Comparison of ENCODE assay signal across 11 cellular contexts in genomic region chr19:5309438-5310204, GRCh38. TPM values are rescaled to one million over a fixed set of nuclear protein-coding genes. Genes with fewer than 3 reads are reported as not detected.
A peak's percentile ranks its signal among the peaks of the same experiment; 100 is the strongest.
DNase-seq lines count a peak whose midpoint lies in the region; ATAC-seq, FAIRE-seq and TF ChIP-seq lines count a peak whose summit lies in the region.
"Had no signal": no experiment of that assay in that cellular context is flagged by ENCODE, and none has a peak within 500 bp of the region (broad histone marks: within the 10 kb centered on the region; RNA-seq: fewer than 3 reads in every experiment).

No MANE protein-coding gene starts in this region.

- H3K23me2 ChIP-seq in H1 (ENCODE audit: low read depth, low read length): no peaks in the 10 kb centered on the region

- no peak overlapping the region for H2BK20ac ChIP-seq in H1 (ENCODE audit: low read length)

- no peak overlapping the region for H3K14ac ChIP-seq in H1 (ENCODE audit: insufficient read length)
- H3K14ac ChIP-seq in neuronal stem cell (ENCODE audit: low read length): no peak overlapping the region

- H4K91ac ChIP-seq in H1 (replicated peaks; ENCODE audit: insufficient read length, low read length) (no peak overlapping the region), neuronal stem cell (ENCODE audit: low read depth, low read length, poor library complexity) (no peak overlapping the region)

- H2AK5ac ChIP-seq in H1 (ENCODE audit: low read depth, low read length) (no peak overlapping the region), neuronal stem cell (ENCODE audit: low read depth, low read length) (no peak overlapping the region)

- H3K27ac ChIP-seq in H1 (ENCODE audit: low read depth, low read length): no peak overlapping the region
- no peak overlapping the region for H3K27ac ChIP-seq in neuronal stem cell (replicated peaks; ENCODE audit: low read length)

- no peak overlapping the region for H2BK120ac ChIP-seq in H1 (replicated peaks; ENCODE audit: low read depth, low read length)
- no peak overlapping the region for H2BK120ac ChIP-seq in neuronal stem cell (ENCODE audit: low read depth, low read length)

- H3K18ac ChIP-seq in H1 (ENCODE audit: extremely low read depth, low read length): no peak overlapping the region
- peak overlapping the region; percentile 65 for H3K18ac ChIP-seq in neuronal stem cell (ENCODE audit: low read length)

- no peak overlapping the region for H4K5ac ChIP-seq in H1 (ENCODE audit: insufficient read length, low read depth, low read length)

- no peak for DNase-seq in Right ventricle myocardium superior
- DNase-seq in cardiac septum (ENCODE audit: low spot score): no peak
- DNase-seq in H1 (ENCODE audit: low read depth in 1 of 2, low spot score in 2 of 2): peak in 1 of 2 experiments; percentile 59
- DNase-seq in neuronal stem cell (ENCODE audit: low spot score): no peak
- DNase-seq in activated naive CD4-positive, alpha-beta T cell (lab: John Stamatoyannopoulos, UW): no peak
- DNase-seq in NCI-H1436 (lab: John Stamatoyannopoulos, UW): no peak
- DNase-seq: activated CD8-positive, alpha-beta memory T cell treated with anti-CD3 and anti-CD28 coated beads for 24 hours; activated naive CD8-positive, alpha-beta T cell treated with anti-CD3 and anti-CD28 coated beads, Interleukin-2, amount 10 ng/mL, durations not matched to agents 7 days and 5 days; T-helper 9 cell had no signal

- no peak for TF ChIP-seq EP300 in H1 (IDR thresholded peaks at IDR 0.05; ENCODE audit: borderline replicate concordance in 1 of 2, low read depth in 2 of 2, low read length in 2 of 2)

- POLR2A ChIA-PET in H1 (lab: Charles Lee; ENCODE audit: partially characterized antibody): interaction anchor here (0.6 to 2.0 kb wide), 13 partner anchors 9 to 736 kb away, joined by 3 to 10 read pairs (median 3); no protein-coding TSS in a partner anchor

- H4K20me1 ChIP-seq in H1 (replicated peaks in 1 of 2; ENCODE audit: control insufficient read depth in 1 of 2, insufficient read depth in 2 of 2, low read length in 2 of 2): peaks cover 22 to 30% of the 10 kb centered on the region in 2 experiments

- no peak overlapping the region; a peak in 1 of 7 replicates for H3K9ac ChIP-seq in H1 (replicated peaks in 1 of 4; ENCODE audit: extremely low read depth in 1 of 4, low read depth in 3 of 4, low read length in 3 of 4)
- H3K9ac ChIP-seq in neuronal stem cell (ENCODE audit: low read depth, low read length, poor library complexity): no peak overlapping the region

- CTCF ChIA-PET in H1 (lab: Charles Lee; ENCODE audit: partially characterized antibody): interaction anchor here (1.0 to 2.2 kb wide), 3 partner anchors 13 to 17 kb away, joined by 3 to 10 read pairs (median 7); no protein-coding TSS in a partner anchor

- H3K4me1 ChIP-seq in H1 (replicated peaks in 1 of 4; ENCODE audit: control insufficient read depth in 3 of 4, insufficient read depth in 4 of 4, low read length in 3 of 4) (peaks cover 2 to 5% (median 3%) of the 10 kb centered on the region in 4 experiments; a peak in 4 of 7 replicates), neuronal stem cell (ENCODE audit: control insufficient read depth in 2 of 2, insufficient read depth in 1 of 2, low read depth in 1 of 2, low read length in 2 of 2) (peaks cover 5% of the 10 kb centered on the region in 2 donors)

- H3K79me2 ChIP-seq in H1 (ENCODE audit: control insufficient read depth in 1 of 2, insufficient read depth in 2 of 2, low read length in 2 of 2): peaks cover 0 to 38% of the 10 kb centered on the region in 2 experiments; a peak in 2 of 4 replicates

- peak; percentile 40 to 57 (median 51) for TF ChIP-seq CTCF in H1 (IDR thresholded peaks at IDR 0.05; ENCODE audit: control extremely low read depth in 1 of 3, insufficient read depth in 1 of 3, low read depth in 1 of 3, low read length in 3 of 3)

- no peak overlapping the region for H4K8ac ChIP-seq in H1 (ENCODE audit: extremely low read depth, insufficient read depth, low read length)
- peak overlapping the region; percentile 57 for H4K8ac ChIP-seq in neuronal stem cell (ENCODE audit: low read depth, low read length)

- ATAC-seq in Right ventricle myocardium superior (ENCODE audit: poor library complexity) (peak; percentile 22), HG03175 (IDR thresholded peaks at IDR 0.05; ENCODE audit: unreplicated experiment) (no peak), GM21717 (IDR thresholded peaks at IDR 0.05; ENCODE audit: unreplicated experiment) (no peak)

- peaks cover 24% of the 10 kb centered on the region for H3K79me1 ChIP-seq in H1 (ENCODE audit: low read depth, low read length)
- H3K79me1 ChIP-seq in neuronal stem cell (ENCODE audit: low read depth, low read length): peaks cover 17% of the 10 kb centered on the region

- H2AFZ ChIP-seq in H1 (ENCODE audit: low read length) (no peak overlapping the region), neuronal stem cell (ENCODE audit: low read length) (no peak overlapping the region)

- H3K4me3 ChIP-seq in H1 (ENCODE audit: extremely low read depth in 1 of 4, insufficient read depth in 2 of 4, low read depth in 3 of 4, low read length in 4 of 4) (no peak overlapping the region), neuronal stem cell (ENCODE audit: low read length in 2 of 2) (no peak overlapping the region)

- H3K27me3 ChIP-seq in H1 (replicated peaks in 1 of 4; ENCODE audit: control insufficient read depth in 3 of 4, extremely low read depth in 1 of 4, insufficient read depth in 3 of 4, low read length in 3 of 4) (no peaks in the 10 kb centered on the region), neuronal stem cell (ENCODE audit: control insufficient read depth in 3 of 3, insufficient read depth in 3 of 3, low read depth in 1 of 3, low read length in 3 of 3) (no peaks in the 10 kb centered on the region)

- intact Hi-C loops in Right ventricle myocardium superior (cut with DNase I): no loop called here
- intact Hi-C loops in cardiac septum (cut with DNase I): no loop called here

- 0 out of 4 replicates have a peak, but pooled peaks cover 0 to 2% of the 10 kb centered on the region in 2 experiments for H3K9me3 ChIP-seq in H1 (ENCODE audit: insufficient read depth in 2 of 2, low read depth in 1 of 2, low read length in 1 of 2)
- H3K9me3 ChIP-seq in neuronal stem cell (replicated peaks in 1 of 2; ENCODE audit: control insufficient read depth in 2 of 2, insufficient read depth in 1 of 2, low read depth in 1 of 2, low read length in 2 of 2): peaks cover 0 to 2% of the 10 kb centered on the region in 2 donors

- no peak for FAIRE-seq in H1 (lab: Jason Lieb, UNC)

- no peak overlapping the region for H3K56ac ChIP-seq in H1 (replicated peaks; ENCODE audit: insufficient read length, low read depth, low read length)

- WGBS in H1 (ENCODE audit: extremely low coverage in 1 of 2, insufficient coverage in 1 of 2, insufficient read length in 1 of 2, insufficient replicate concordance in 2 of 2, low coverage in 1 of 2, low lambda C conversion rate in 2 of 2, missing lambda C conversion rate in 1 of 2), 2 experiments: 82% methylated on average over 14 of the region's 17 CpGs; no CpG with 5 or more reads in 1 of the 2 experiments
- WGBS in neuronal stem cell (ENCODE audit: extremely low coverage in 2 of 2, insufficient read length in 2 of 2, insufficient replicate concordance in 1 of 2), 2 donors: no CpG with 5 or more reads among the region's 17 CpGs

- H3K23ac ChIP-seq in H1 (ENCODE audit: insufficient read length) (no peak overlapping the region), neuronal stem cell (ENCODE audit: low read depth, low read length, poor library complexity) (peak overlapping the region; percentile 26)

- no peak overlapping the region for H2BK5ac ChIP-seq in H1 (ENCODE audit: low read depth, low read length)
- H2BK5ac ChIP-seq in neuronal stem cell (ENCODE audit: low read length): no peak overlapping the region

- H2BK15ac ChIP-seq in H1 (ENCODE audit: low read length): no peak overlapping the region
- H2BK15ac ChIP-seq in neuronal stem cell (ENCODE audit: low read length): no peak overlapping the region

- TF ChIP-seq POLR2A in H1 (IDR thresholded peaks at IDR 0.05; ENCODE audit: control extremely low read depth in 1 of 2, low read depth in 2 of 2, low read length in 2 of 2): no peak; a peak in 1 of 3 replicates

- TF ChIP-seq RAD21 in H1 (IDR thresholded peaks at IDR 0.05 in 1 of 2, conservative IDR thresholded peaks at IDR 0.05 in 1 of 2; ENCODE audit: low read depth in 2 of 2, low read length in 2 of 2): peak; percentile 10 to 40; a peak in 3 of 4 replicates

- no peak overlapping the region for H3K4ac ChIP-seq in H1 (replicated peaks; ENCODE audit: insufficient read length, low read depth, low read length)
- H3K4ac ChIP-seq in neuronal stem cell (ENCODE audit: low read length): no peak overlapping the region

- H3K4me2 ChIP-seq in H1 (ENCODE audit: insufficient read depth in 1 of 2, low read depth in 2 of 2, low read length in 2 of 2) (no peak overlapping the region), neuronal stem cell (ENCODE audit: insufficient read depth, low read length, poor library complexity, severe bottlenecking) (no peak overlapping the region)

- H2BK12ac ChIP-seq in H1 (ENCODE audit: low read depth, low read length) (peak overlapping the region; percentile 23; the same call in 1 of the 2 replicates), neuronal stem cell (ENCODE audit: low read length) (no peak overlapping the region)

- H3K36me3 ChIP-seq in H1 (ENCODE audit: control insufficient read depth in 2 of 4, insufficient read depth in 4 of 4, low read length in 3 of 4) (no peaks in the 10 kb centered on the region), neuronal stem cell (replicated peaks in 1 of 2; ENCODE audit: control insufficient read depth in 2 of 2, insufficient read depth in 2 of 2, low read length in 2 of 2) (peaks cover 6 to 48% of the 10 kb centered on the region in 2 donors)

TF ChIP-seq in H1, 55 proteins besides CTCF, POLR2A, EP300 and RAD21 (continues in another document):
- TF ChIP-seq SP1 (IDR thresholded peaks at IDR 0.05; ENCODE audit: low read depth, low read length): no peak
- TF ChIP-seq RFX5 (IDR thresholded peaks at IDR 0.05; ENCODE audit: borderline replicate concordance, low read depth, low read length): no peak
- TF ChIP-seq TEAD4 (IDR thresholded peaks at IDR 0.05; ENCODE audit: low read depth, low read length): no peak

RNA-seq across cellular contexts. Expression of gene PTPRS, which starts 31.0 kb away (rescaled TPM):
- 51.5 TPM for total RNA-seq in Right ventricle myocardium superior
- total RNA-seq in cardiac septum: 37.5 TPM
- total RNA-seq in H1 (2021; fragmentation: NEBNext Ultra II Directional; extraction: Animal tissue kit (Norgen Biotek cat#: 25700)): 218 and 223 TPM in 2 replicates
- polyA plus RNA-seq in H1 (2011; rRNA removed): 96.8 and 146 TPM in 2 replicates
- 87.7 TPM for polyA plus RNA-seq in H1 (2011; cell fraction: cytosol; rRNA removed)
- polyA plus RNA-seq in H1 (2011; cell fraction: nucleus; rRNA removed): 278 TPM
- 73.0 to 132 TPM (median 116 TPM) in 4 replicates for polyA plus RNA-seq in H1 (2012, experiment 1 of 2)
- 60.0 TPM for polyA plus RNA-seq in H1 (2012, experiment 2 of 2)
- 124 TPM for polyA plus RNA-seq in H1 (2013, experiment 1 of 2)
- 122 TPM for polyA plus RNA-seq in H1 (2013, experiment 2 of 2)
- 192 and 241 TPM in 2 replicates for polyA minus RNA-seq in H1 (2011; rRNA and poly(A)+ RNA removed)
- polyA minus RNA-seq in H1 (2011; cell fraction: cytosol; rRNA and poly(A)+ RNA removed): 212 TPM
- 157 TPM for polyA minus RNA-seq in H1 (2011; cell fraction: nucleus; rRNA and poly(A)+ RNA removed)
- 162 TPM for polyA plus RNA-seq in neuronal stem cell (2013, experiment 1 of 2)
- polyA plus RNA-seq in neuronal stem cell (2013, experiment 2 of 2): 172 TPM
